In the genomic region with DNA sequence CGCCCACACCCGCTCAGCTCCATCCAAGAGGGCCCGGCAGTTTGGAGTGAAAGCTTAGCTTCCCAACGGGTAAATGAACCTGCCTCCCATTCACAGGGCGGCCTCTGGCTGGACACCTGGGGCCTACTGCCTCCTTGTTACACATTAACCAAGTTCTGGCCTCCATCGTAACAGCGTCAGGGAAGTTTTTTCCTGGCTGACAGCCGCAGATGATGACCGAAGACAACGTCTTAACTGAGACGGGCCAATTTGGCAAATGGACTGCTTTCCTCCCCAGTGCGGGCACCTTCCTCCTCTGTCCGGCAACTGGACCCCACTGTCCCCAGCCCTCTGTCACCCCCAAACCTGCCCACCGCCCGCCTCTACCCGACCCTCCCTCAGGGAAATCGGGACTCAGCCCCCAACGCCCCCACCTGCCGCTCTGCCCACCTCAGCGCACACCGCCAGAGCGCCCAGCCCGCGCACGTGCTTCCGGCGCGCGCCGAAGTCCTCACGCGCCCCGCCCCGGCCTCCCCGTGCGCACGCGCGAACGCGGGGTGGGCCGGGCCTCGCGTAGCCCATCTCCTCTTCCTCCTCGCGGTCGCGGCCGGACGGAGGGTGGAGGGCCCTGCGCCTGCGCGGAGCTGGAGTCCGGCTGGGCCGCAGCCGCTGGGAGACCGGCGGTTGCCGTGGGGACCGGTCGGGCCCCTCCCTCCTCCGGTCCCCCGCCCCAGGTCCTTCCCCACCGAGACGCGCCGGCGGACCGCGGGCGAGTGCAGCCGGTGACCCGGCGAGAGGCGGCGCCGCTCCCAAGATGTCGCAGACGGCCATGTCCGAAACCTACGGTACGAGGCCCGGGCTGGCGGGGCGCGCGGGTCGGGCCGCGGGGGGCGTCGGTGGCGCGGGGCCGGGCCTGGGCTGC, we compare ENCODE assay signal across 1 cellular context.
TF ChIP-seq lines count a peak whose summit lies in the region.

A gene with protein sequence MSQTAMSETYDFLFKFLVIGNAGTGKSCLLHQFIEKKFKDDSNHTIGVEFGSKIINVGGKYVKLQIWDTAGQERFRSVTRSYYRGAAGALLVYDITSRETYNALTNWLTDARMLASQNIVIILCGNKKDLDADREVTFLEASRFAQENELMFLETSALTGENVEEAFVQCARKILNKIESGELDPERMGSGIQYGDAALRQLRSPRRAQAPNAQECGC (plus strand): TSS at position 565 of the 901 bp plus-strand sequence. CDS start 229 bp downstream, at position 794.

TF ChIP-seq in K562, 482 proteins besides CTCF, POLR2A, EP300 and RAD21 (continued from another document and continues in another):
- TF ChIP-seq, protein P1, sequence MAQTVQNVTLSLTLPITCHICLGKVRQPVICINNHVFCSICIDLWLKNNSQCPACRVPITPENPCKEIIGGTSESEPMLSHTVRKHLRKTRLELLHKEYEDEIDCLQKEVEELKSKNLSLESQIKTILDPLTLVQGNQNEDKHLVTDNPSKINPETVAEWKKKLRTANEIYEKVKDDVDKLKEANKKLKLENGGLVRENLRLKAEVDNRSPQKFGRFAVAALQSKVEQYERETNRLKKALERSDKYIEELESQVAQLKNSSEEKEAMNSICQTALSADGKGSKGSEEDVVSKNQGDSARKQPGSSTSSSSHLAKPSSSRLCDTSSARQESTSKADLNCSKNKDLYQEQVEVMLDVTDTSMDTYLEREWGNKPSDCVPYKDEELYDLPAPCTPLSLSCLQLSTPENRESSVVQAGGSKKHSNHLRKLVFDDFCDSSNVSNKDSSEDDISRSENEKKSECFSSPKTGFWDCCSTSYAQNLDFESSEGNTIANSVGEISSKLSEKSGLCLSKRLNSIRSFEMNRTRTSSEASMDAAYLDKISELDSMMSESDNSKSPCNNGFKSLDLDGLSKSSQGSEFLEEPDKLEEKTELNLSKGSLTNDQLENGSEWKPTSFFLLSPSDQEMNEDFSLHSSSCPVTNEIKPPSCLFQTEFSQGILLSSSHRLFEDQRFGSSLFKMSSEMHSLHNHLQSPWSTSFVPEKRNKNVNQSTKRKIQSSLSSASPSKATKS (CRISPR knock-in tag; IDR thresholded peaks at IDR 0.05): no peak
- TF ChIP-seq KLF10 (CRISPR knock-in tag; IDR thresholded peaks at IDR 0.05) (no peak), BMI1 (IDR thresholded peaks at IDR 0.05; ENCODE audit: low read length) (peak; percentile 65; the same call in 1 of the 2 replicates), ZFP1 (CRISPR knock-in tag; IDR thresholded peaks at IDR 0.05) (no peak), ZNF212 (CRISPR knock-in tag; IDR thresholded peaks at IDR 0.05) (0 out of 2 replicates have a peak, but pooled peaks have one; percentile 47), RBFOX2 (IDR thresholded peaks at IDR 0.05; ENCODE audit: low read depth, low read length) (peak; percentile 91), SLC30A9 (CRISPR knock-in tag; IDR thresholded peaks at IDR 0.05) (no peak), NFXL1 (CRISPR knock-in tag; IDR thresholded peaks at IDR 0.05) (no peak), EWSR1 (IDR thresholded peaks at IDR 0.05; ENCODE audit: borderline replicate concordance, low read depth, partially characterized antibody) (no peak), EP400 (IDR thresholded peaks at IDR 0.05) (peak; percentile 82), SMAD4 (CRISPR knock-in tag; conservative IDR thresholded peaks at IDR 0.05) (peak; percentile 73; the same call in 1 of the 2 replicates), GTF2E2 (tag; IDR thresholded peaks at IDR 0.05) (peak; percentile 62; the same call in 1 of the 2 replicates), NR2C2 (CRISPR knock-in tag; IDR thresholded peaks at IDR 0.05) (peak; percentile 19; the same call in 1 of the 2 replicates), NR2C2 (tag; IDR thresholded peaks at IDR 0.05) (peak; percentile 71), ZBTB8A (IDR thresholded peaks at IDR 0.05; ENCODE audit: partially characterized antibody) (no peak), ZNF165 (CRISPR knock-in tag; IDR thresholded peaks at IDR 0.05; ENCODE audit: borderline replicate concordance) (no peak), EGR1 (conservative IDR thresholded peaks at IDR 0.05) (peak; percentile 32; the same call in 1 of the 2 replicates), SP1 (CRISPR knock-in tag; IDR thresholded peaks at IDR 0.05) (peak; percentile 68; the same call in 1 of the 2 replicates), ZNF146 (CRISPR knock-in tag; IDR thresholded peaks at IDR 0.05; ENCODE audit: unreplicated experiment) (no peak), ERF (CRISPR knock-in tag; IDR thresholded peaks at IDR 0.05) (0 out of 2 replicates have a peak, but pooled peaks have one; percentile 40), HMG20A (CRISPR knock-in tag; conservative IDR thresholded peaks at IDR 0.05) (no peak), MTF1 (CRISPR knock-in tag; IDR thresholded peaks at IDR 0.05; ENCODE audit: borderline replicate concordance) (no peak), KLF16 (IDR thresholded peaks at IDR 0.05) (no peak), DIDO1 (tag; IDR thresholded peaks at IDR 0.05; ENCODE audit: low read depth) (no peak), PHF21A (IDR thresholded peaks at IDR 0.05; ENCODE audit: borderline replicate concordance, low read depth) (0 out of 2 replicates have a peak, but pooled peaks have one; percentile 27), TAF1 (IDR thresholded peaks at IDR 0.05; ENCODE audit: control insufficient read depth, extremely low read depth, insufficient read depth, low read length, severe bottlenecking) (peak; percentile 59), ARID1B (IDR thresholded peaks at IDR 0.05) (no peak), ZNF79 (CRISPR knock-in tag; IDR thresholded peaks at IDR 0.05; ENCODE audit: low read depth) (no peak), KDM5B (IDR thresholded peaks at IDR 0.05; ENCODE audit: insufficient replicate concordance, low read depth, low read length) (peak; percentile 56), TRIM28 (IDR thresholded peaks at IDR 0.05) (no peak), ZNF586 (CRISPR knock-in tag; conservative IDR thresholded peaks at IDR 0.05) (0 out of 2 replicates have a peak, but pooled peaks have one; percentile 54), NCOA2 (IDR thresholded peaks at IDR 0.05; ENCODE audit: partially characterized antibody in 2 of 2) (no peak), KDM4B (IDR thresholded peaks at IDR 0.05; ENCODE audit: borderline replicate concordance in 2 of 2, low read depth in 1 of 2) (peak in 1 of 2 experiments; percentile 63; a peak in 1 of 4 replicates), RBBP5 (IDR thresholded peaks at IDR 0.05; ENCODE audit: borderline replicate concordance, insufficient read depth, low read length, poor library complexity, severe bottlenecking) (peak; percentile 88)
- TF ChIP-seq, protein P2, sequence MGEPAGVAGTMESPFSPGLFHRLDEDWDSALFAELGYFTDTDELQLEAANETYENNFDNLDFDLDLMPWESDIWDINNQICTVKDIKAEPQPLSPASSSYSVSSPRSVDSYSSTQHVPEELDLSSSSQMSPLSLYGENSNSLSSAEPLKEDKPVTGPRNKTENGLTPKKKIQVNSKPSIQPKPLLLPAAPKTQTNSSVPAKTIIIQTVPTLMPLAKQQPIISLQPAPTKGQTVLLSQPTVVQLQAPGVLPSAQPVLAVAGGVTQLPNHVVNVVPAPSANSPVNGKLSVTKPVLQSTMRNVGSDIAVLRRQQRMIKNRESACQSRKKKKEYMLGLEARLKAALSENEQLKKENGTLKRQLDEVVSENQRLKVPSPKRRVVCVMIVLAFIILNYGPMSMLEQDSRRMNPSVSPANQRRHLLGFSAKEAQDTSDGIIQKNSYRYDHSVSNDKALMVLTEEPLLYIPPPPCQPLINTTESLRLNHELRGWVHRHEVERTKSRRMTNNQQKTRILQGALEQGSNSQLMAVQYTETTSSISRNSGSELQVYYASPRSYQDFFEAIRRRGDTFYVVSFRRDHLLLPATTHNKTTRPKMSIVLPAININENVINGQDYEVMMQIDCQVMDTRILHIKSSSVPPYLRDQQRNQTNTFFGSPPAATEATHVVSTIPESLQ (CRISPR knock-in tag; IDR thresholded peaks at IDR 0.05): no peak
- TF ChIP-seq, protein P3, sequence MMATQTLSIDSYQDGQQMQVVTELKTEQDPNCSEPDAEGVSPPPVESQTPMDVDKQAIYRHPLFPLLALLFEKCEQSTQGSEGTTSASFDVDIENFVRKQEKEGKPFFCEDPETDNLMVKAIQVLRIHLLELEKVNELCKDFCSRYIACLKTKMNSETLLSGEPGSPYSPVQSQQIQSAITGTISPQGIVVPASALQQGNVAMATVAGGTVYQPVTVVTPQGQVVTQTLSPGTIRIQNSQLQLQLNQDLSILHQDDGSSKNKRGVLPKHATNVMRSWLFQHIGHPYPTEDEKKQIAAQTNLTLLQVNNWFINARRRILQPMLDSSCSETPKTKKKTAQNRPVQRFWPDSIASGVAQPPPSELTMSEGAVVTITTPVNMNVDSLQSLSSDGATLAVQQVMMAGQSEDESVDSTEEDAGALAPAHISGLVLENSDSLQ (IDR thresholded peaks at IDR 0.05): no peak
- TF ChIP-seq, protein P4, sequence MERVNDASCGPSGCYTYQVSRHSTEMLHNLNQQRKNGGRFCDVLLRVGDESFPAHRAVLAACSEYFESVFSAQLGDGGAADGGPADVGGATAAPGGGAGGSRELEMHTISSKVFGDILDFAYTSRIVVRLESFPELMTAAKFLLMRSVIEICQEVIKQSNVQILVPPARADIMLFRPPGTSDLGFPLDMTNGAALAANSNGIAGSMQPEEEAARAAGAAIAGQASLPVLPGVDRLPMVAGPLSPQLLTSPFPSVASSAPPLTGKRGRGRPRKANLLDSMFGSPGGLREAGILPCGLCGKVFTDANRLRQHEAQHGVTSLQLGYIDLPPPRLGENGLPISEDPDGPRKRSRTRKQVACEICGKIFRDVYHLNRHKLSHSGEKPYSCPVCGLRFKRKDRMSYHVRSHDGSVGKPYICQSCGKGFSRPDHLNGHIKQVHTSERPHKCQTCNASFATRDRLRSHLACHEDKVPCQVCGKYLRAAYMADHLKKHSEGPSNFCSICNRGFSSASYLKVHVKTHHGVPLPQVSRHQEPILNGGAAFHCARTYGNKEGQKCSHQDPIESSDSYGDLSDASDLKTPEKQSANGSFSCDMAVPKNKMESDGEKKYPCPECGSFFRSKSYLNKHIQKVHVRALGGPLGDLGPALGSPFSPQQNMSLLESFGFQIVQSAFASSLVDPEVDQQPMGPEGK (CRISPR knock-in tag; IDR thresholded peaks at IDR 0.05; ENCODE audit: borderline replicate concordance): no peak
- TF ChIP-seq, protein P5, sequence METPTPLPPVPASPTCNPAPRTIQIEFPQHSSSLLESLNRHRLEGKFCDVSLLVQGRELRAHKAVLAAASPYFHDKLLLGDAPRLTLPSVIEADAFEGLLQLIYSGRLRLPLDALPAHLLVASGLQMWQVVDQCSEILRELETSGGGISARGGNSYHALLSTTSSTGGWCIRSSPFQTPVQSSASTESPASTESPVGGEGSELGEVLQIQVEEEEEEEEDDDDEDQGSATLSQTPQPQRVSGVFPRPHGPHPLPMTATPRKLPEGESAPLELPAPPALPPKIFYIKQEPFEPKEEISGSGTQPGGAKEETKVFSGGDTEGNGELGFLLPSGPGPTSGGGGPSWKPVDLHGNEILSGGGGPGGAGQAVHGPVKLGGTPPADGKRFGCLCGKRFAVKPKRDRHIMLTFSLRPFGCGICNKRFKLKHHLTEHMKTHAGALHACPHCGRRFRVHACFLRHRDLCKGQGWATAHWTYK (CRISPR knock-in tag; IDR thresholded peaks at IDR 0.05): peak; percentile 86
- TF ChIP-seq, protein P6, sequence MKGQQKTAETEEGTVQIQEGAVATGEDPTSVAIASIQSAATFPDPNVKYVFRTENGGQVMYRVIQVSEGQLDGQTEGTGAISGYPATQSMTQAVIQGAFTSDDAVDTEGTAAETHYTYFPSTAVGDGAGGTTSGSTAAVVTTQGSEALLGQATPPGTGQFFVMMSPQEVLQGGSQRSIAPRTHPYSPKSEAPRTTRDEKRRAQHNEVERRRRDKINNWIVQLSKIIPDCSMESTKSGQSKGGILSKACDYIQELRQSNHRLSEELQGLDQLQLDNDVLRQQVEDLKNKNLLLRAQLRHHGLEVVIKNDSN (CRISPR knock-in tag; IDR thresholded peaks at IDR 0.05): peak; percentile 74
- TF ChIP-seq, protein P7, sequence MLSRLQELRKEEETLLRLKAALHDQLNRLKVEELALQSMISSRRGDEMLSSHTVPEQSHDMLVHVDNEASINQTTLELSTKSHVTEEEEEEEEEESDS (CRISPR knock-in tag; IDR thresholded peaks at IDR 0.05): no peak
- TF ChIP-seq, protein P8, sequence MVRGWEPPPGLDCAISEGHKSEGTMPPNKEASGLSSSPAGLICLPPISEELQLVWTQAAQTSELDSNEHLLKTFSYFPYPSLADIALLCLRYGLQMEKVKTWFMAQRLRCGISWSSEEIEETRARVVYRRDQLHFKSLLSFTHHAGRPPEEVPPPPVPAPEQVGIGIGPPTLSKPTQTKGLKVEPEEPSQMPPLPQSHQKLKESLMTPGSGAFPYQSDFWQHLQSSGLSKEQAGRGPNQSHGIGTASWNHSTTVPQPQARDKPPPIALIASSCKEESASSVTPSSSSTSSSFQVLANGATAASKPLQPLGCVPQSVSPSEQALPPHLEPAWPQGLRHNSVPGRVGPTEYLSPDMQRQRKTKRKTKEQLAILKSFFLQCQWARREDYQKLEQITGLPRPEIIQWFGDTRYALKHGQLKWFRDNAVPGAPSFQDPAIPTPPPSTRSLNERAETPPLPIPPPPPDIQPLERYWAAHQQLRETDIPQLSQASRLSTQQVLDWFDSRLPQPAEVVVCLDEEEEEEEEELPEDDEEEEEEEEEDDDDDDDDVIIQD (CRISPR knock-in tag; IDR thresholded peaks at IDR 0.05): 0 out of 2 replicates have a peak, but pooled peaks have one; percentile 68
- TF ChIP-seq, protein P9, sequence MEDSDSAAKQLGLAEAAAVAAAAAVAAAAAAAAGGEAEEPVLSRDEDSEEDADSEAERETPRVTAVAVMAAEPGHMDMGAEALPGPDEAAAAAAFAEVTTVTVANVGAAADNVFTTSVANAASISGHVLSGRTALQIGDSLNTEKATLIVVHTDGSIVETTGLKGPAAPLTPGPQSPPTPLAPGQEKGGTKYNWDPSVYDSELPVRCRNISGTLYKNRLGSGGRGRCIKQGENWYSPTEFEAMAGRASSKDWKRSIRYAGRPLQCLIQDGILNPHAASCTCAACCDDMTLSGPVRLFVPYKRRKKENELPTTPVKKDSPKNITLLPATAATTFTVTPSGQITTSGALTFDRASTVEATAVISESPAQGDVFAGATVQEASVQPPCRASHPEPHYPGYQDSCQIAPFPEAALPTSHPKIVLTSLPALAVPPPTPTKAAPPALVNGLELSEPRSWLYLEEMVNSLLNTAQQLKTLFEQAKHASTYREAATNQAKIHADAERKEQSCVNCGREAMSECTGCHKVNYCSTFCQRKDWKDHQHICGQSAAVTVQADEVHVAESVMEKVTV (CRISPR knock-in tag; IDR thresholded peaks at IDR 0.05): no peak
- TF ChIP-seq, protein P10, sequence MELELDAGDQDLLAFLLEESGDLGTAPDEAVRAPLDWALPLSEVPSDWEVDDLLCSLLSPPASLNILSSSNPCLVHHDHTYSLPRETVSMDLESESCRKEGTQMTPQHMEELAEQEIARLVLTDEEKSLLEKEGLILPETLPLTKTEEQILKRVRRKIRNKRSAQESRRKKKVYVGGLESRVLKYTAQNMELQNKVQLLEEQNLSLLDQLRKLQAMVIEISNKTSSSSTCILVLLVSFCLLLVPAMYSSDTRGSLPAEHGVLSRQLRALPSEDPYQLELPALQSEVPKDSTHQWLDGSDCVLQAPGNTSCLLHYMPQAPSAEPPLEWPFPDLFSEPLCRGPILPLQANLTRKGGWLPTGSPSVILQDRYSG (tag; conservative IDR thresholded peaks at IDR 0.05; ENCODE audit: low read depth): no peak
- TF ChIP-seq, protein P11, sequence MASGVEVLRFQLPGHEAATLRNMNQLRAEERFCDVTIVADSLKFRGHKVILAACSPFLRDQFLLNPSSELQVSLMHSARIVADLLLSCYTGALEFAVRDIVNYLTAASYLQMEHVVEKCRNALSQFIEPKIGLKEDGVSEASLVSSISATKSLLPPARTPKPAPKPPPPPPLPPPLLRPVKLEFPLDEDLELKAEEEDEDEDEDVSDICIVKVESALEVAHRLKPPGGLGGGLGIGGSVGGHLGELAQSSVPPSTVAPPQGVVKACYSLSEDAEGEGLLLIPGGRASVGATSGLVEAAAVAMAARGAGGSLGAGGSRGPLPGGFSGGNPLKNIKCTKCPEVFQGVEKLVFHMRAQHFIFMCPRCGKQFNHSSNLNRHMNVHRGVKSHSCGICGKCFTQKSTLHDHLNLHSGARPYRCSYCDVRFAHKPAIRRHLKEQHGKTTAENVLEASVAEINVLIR (CRISPR knock-in tag; IDR thresholded peaks at IDR 0.05): peak; percentile 63; the same call in 1 of the 2 replicates
